Comparison of ENCODE assay signal across 4 cellular contexts in the genomic region with DNA sequence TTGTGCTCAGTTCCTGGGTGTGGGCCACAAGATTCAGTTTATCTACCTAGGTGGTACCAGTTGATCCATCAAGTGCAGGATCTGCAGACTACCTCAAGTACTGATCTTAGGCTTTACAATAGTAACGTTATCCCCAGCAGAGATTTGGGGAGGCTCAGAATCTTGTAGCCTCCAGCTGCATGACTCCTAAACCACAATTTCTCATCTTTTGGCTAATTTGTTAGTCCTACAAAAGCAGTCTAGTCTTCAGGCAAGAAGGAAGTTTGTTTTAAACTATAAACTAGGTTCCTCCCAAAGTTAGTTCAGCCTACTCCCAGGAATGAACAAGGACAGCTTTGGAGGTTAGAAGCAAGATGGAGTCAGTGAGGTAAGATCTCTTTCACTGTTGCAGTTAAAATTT.
"Had no signal": no experiment of that assay in that cellular context is flagged by ENCODE, and none has a peak within 500 bp of the region (broad histone marks: within the 10 kb centered on the region; RNA-seq: fewer than 3 reads in every experiment).

No MANE protein-coding gene starts in this region.

- H2AFZ ChIP-seq: GM23338 had no signal

- H3K4me2 ChIP-seq: GM23338 had no signal

- H3K4me3 ChIP-seq: GM23338 had no signal

- DNase-seq: H9, HCEC 1CT, KBM-7 had no signal

- ATAC-seq: GM23338 had no signal
